1 cellular context compared by ENCODE assay signal in the genomic region with DNA sequence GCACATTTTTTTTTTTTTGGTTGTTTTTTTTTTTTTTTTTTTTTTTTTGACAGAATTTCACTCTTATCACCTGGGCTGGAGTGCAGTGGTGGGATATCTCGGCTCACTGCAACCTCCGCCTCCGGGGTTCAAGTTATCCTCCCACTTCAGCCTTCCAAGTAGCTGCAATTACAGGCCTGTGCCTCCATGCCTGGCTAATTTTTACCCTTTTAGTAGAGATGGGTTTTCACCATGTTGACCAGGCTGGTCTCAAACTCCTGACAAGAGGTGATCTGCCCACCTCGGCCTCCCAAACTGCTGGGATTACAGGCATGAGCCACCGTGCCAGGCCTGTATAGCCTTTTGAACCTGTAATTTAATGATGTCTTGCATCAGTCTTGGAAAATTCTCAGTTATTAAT.
TF ChIP-seq lines count a peak whose summit lies in the region.

No MANE protein-coding gene starts in this region.

TF ChIP-seq in K562, 482 proteins besides CTCF, POLR2A, EP300 and RAD21 (continues in another document):
- TF ChIP-seq, protein P1, sequence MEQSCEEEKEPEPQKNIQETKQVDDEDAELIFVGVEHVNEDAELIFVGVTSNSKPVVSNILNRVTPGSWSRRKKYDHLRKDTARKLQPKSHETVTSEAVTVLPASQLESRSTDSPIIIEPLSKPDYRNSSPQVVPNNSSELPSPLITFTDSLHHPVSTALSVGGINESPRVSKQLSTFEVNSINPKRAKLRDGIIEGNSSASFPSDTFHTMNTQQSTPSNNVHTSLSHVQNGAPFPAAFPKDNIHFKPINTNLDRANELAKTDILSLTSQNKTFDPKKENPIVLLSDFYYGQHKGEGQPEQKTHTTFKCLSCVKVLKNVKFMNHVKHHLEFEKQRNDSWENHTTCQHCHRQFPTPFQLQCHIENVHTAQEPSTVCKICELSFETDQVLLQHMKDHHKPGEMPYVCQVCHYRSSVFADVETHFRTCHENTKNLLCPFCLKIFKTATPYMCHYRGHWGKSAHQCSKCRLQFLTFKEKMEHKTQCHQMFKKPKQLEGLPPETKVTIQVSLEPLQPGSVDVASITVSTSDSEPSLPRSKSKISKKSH (CRISPR knock-in tag; IDR thresholded peaks at IDR 0.05) = no peak
- no peak for TF ChIP-seq ZNF699 (CRISPR knock-in tag; IDR thresholded peaks at IDR 0.05; ENCODE audit: insufficient replicate concordance)
- TF ChIP-seq, protein P2, sequence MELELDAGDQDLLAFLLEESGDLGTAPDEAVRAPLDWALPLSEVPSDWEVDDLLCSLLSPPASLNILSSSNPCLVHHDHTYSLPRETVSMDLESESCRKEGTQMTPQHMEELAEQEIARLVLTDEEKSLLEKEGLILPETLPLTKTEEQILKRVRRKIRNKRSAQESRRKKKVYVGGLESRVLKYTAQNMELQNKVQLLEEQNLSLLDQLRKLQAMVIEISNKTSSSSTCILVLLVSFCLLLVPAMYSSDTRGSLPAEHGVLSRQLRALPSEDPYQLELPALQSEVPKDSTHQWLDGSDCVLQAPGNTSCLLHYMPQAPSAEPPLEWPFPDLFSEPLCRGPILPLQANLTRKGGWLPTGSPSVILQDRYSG (tag; conservative IDR thresholded peaks at IDR 0.05; ENCODE audit: low read depth) = peak; percentile 48; the same call in 1 of the 2 replicates
- no peak for TF ChIP-seq FIP1L1 (IDR thresholded peaks at IDR 0.05; ENCODE audit: low read depth, low read length, poor library complexity, severe bottlenecking)
- TF ChIP-seq CC2D1A (IDR thresholded peaks at IDR 0.05) = peak; percentile 43; the same call in 1 of the 2 replicates
- TF ChIP-seq PTRF (tag; IDR thresholded peaks at IDR 0.05) = 0 out of 2 replicates have a peak, but pooled peaks have one; percentile 54
- no peak for TF ChIP-seq TOE1 (IDR thresholded peaks at IDR 0.05; ENCODE audit: borderline replicate concordance)
- TF ChIP-seq TOE1 (CRISPR knock-in tag; IDR thresholded peaks at IDR 0.05; ENCODE audit: borderline replicate concordance, low read depth) = no peak
- 0 out of 2 replicates have a peak, but pooled peaks have one; percentile 30 for TF ChIP-seq NR4A1 (CRISPR knock-in tag; IDR thresholded peaks at IDR 0.05)
- peak; percentile 79 for TF ChIP-seq NR4A1 (tag; IDR thresholded peaks at IDR 0.05)
- TF ChIP-seq CBX1 (IDR thresholded peaks at IDR 0.05; ENCODE audit: low read depth) = 0 out of 2 replicates have a peak, but pooled peaks have one; percentile 23
- TF ChIP-seq EHMT2 (IDR thresholded peaks at IDR 0.05) = 0 out of 2 replicates have a peak, but pooled peaks have one; percentile 26
- TF ChIP-seq NR2C1 (IDR thresholded peaks at IDR 0.05) = peak; percentile 36; the same call in 1 of the 2 replicates
- TF ChIP-seq NR2C1 (tag; IDR thresholded peaks at IDR 0.05) = peak; percentile 36; the same call in 1 of the 2 replicates
- TF ChIP-seq CREM (IDR thresholded peaks at IDR 0.05; ENCODE audit: low read depth) = peak; percentile 41; the same call in 1 of the 2 replicates
- TF ChIP-seq RCOR1 (IDR thresholded peaks at IDR 0.05; ENCODE audit: borderline replicate concordance in 1 of 2, low read depth in 2 of 2, low read length in 2 of 2) = peak in 1 of 2 experiments; percentile 73; a peak in 2 of 4 replicates
- TF ChIP-seq, protein P3, sequence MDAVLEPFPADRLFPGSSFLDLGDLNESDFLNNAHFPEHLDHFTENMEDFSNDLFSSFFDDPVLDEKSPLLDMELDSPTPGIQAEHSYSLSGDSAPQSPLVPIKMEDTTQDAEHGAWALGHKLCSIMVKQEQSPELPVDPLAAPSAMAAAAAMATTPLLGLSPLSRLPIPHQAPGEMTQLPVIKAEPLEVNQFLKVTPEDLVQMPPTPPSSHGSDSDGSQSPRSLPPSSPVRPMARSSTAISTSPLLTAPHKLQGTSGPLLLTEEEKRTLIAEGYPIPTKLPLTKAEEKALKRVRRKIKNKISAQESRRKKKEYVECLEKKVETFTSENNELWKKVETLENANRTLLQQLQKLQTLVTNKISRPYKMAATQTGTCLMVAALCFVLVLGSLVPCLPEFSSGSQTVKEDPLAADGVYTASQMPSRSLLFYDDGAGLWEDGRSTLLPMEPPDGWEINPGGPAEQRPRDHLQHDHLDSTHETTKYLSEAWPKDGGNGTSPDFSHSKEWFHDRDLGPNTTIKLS (IDR thresholded peaks at IDR 0.05; ENCODE audit: borderline replicate concordance, low read depth) = no peak
- TF ChIP-seq CBFA2T2 (conservative IDR thresholded peaks at IDR 0.05) = peak; percentile 66
- TF ChIP-seq, protein P4, sequence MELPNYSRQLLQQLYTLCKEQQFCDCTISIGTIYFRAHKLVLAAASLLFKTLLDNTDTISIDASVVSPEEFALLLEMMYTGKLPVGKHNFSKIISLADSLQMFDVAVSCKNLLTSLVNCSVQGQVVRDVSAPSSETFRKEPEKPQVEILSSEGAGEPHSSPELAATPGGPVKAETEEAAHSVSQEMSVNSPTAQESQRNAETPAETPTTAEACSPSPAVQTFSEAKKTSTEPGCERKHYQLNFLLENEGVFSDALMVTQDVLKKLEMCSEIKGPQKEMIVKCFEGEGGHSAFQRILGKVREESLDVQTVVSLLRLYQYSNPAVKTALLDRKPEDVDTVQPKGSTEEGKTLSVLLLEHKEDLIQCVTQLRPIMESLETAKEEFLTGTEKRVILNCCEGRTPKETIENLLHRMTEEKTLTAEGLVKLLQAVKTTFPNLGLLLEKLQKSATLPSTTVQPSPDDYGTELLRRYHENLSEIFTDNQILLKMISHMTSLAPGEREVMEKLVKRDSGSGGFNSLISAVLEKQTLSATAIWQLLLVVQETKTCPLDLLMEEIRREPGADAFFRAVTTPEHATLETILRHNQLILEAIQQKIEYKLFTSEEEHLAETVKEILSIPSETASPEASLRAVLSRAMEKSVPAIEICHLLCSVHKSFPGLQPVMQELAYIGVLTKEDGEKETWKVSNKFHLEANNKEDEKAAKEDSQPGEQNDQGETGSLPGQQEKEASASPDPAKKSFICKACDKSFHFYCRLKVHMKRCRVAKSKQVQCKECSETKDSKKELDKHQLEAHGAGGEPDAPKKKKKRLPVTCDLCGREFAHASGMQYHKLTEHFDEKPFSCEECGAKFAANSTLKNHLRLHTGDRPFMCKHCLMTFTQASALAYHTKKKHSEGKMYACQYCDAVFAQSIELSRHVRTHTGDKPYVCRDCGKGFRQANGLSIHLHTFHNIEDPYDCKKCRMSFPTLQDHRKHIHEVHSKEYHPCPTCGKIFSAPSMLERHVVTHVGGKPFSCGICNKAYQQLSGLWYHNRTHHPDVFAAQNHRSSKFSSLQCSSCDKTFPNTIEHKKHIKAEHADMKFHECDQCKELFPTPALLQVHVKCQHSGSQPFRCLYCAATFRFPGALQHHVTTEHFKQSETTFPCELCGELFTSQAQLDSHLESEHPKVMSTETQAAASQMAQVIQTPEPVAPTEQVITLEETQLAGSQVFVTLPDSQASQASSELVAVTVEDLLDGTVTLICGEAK (IDR thresholded peaks at IDR 0.05) = 0 out of 2 replicates have a peak, but pooled peaks have one; percentile 37
- TF ChIP-seq, protein P4 (CRISPR knock-in tag; IDR thresholded peaks at IDR 0.05) = no peak
- no peak for TF ChIP-seq SP2 (IDR thresholded peaks at IDR 0.05; ENCODE audit: extremely low read depth, low read depth, low read length, poor library complexity, severe bottlenecking)
- peak; percentile 51; the same call in 1 of the 2 replicates for TF ChIP-seq ZNF644 (tag; IDR thresholded peaks at IDR 0.05; ENCODE audit: low read depth)
- TF ChIP-seq SMARCA4 (IDR thresholded peaks at IDR 0.05) = peak; percentile 58
- peak in 1 of 2 experiments; percentile 24; a peak in 1 of 4 replicates for TF ChIP-seq HDAC1 (IDR thresholded peaks at IDR 0.05)
- TF ChIP-seq, protein P5, sequence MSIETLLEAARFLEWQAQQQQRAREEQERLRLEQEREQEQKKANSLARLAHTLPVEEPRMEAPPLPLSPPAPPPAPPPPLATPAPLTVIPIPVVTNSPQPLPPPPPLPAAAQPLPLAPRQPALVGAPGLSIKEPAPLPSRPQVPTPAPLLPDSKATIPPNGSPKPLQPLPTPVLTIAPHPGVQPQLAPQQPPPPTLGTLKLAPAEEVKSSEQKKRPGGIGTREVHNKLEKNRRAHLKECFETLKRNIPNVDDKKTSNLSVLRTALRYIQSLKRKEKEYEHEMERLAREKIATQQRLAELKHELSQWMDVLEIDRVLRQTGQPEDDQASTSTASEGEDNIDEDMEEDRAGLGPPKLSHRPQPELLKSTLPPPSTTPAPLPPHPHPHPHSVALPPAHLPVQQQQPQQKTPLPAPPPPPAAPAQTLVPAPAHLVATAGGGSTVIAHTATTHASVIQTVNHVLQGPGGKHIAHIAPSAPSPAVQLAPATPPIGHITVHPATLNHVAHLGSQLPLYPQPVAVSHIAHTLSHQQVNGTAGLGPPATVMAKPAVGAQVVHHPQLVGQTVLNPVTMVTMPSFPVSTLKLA (conservative IDR thresholded peaks at IDR 0.05) = no peak
- TF ChIP-seq, protein P6, sequence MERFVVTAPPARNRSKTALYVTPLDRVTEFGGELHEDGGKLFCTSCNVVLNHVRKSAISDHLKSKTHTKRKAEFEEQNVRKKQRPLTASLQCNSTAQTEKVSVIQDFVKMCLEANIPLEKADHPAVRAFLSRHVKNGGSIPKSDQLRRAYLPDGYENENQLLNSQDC (CRISPR knock-in tag; IDR thresholded peaks at IDR 0.05) = no peak
- TF ChIP-seq ZNF583 (CRISPR knock-in tag; IDR thresholded peaks at IDR 0.05) = peak; percentile 93
- peak; percentile 59; the same call in 1 of the 2 replicates for TF ChIP-seq TAL1 (IDR thresholded peaks at IDR 0.05)
- no peak for TF ChIP-seq JUN (IDR thresholded peaks at IDR 0.05; ENCODE audit: borderline replicate concordance, low read depth, low read length)
- TF ChIP-seq JUN (CRISPR knock-in tag; IDR thresholded peaks at IDR 0.05; ENCODE audit: borderline replicate concordance) = no peak
- TF ChIP-seq SRSF1 (IDR thresholded peaks at IDR 0.05; ENCODE audit: low read depth, low read length) = no peak
- TF ChIP-seq POLR2AphosphoS5 (IDR thresholded peaks at IDR 0.05; ENCODE audit: control insufficient read depth, insufficient read depth, low read depth, low read length) = peak; percentile 59; the same call in 1 of the 2 replicates
- peak; percentile 71; the same call in 1 of the 2 replicates for TF ChIP-seq CEBPG (CRISPR knock-in tag; IDR thresholded peaks at IDR 0.05)
- no peak for TF ChIP-seq CEBPG (tag; conservative IDR thresholded peaks at IDR 0.05 in 1 of 2, IDR thresholded peaks at IDR 0.05 in 1 of 2)
- TF ChIP-seq, protein P7, sequence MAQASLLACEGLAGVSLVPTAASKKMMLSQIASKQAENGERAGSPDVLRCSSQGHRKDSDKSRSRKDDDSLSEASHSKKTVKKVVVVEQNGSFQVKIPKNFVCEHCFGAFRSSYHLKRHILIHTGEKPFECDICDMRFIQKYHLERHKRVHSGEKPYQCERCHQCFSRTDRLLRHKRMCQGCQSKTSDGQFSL (CRISPR knock-in tag; IDR thresholded peaks at IDR 0.05) = no peak
- TF ChIP-seq, protein P7 (tag; IDR thresholded peaks at IDR 0.05) = peak in 1 of 2 experiments; percentile 85; a peak in 2 of 4 replicates
- peak; percentile 92 for TF ChIP-seq DMBX1 (CRISPR knock-in tag; IDR thresholded peaks at IDR 0.05; ENCODE audit: borderline replicate concordance)
- TF ChIP-seq, protein P8, sequence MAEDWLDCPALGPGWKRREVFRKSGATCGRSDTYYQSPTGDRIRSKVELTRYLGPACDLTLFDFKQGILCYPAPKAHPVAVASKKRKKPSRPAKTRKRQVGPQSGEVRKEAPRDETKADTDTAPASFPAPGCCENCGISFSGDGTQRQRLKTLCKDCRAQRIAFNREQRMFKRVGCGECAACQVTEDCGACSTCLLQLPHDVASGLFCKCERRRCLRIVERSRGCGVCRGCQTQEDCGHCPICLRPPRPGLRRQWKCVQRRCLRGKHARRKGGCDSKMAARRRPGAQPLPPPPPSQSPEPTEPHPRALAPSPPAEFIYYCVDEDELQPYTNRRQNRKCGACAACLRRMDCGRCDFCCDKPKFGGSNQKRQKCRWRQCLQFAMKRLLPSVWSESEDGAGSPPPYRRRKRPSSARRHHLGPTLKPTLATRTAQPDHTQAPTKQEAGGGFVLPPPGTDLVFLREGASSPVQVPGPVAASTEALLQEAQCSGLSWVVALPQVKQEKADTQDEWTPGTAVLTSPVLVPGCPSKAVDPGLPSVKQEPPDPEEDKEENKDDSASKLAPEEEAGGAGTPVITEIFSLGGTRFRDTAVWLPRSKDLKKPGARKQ (CRISPR knock-in tag; IDR thresholded peaks at IDR 0.05) = no peak
- peak; percentile 42; the same call in 1 of the 2 replicates for TF ChIP-seq ETV5 (CRISPR knock-in tag; IDR thresholded peaks at IDR 0.05; ENCODE audit: low read depth)
- TF ChIP-seq DPF2 (IDR thresholded peaks at IDR 0.05) = peak; percentile 77
- TF ChIP-seq, protein P9, sequence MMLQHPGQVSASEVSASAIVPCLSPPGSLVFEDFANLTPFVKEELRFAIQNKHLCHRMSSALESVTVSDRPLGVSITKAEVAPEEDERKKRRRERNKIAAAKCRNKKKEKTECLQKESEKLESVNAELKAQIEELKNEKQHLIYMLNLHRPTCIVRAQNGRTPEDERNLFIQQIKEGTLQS (IDR thresholded peaks at IDR 0.05) = peak; percentile 30; the same call in 1 of the 2 replicates
- TF ChIP-seq, protein P9 (CRISPR knock-in tag; conservative IDR thresholded peaks at IDR 0.05) = no peak
